10 cellular contexts compared by ENCODE assay signal in the genomic region with DNA sequence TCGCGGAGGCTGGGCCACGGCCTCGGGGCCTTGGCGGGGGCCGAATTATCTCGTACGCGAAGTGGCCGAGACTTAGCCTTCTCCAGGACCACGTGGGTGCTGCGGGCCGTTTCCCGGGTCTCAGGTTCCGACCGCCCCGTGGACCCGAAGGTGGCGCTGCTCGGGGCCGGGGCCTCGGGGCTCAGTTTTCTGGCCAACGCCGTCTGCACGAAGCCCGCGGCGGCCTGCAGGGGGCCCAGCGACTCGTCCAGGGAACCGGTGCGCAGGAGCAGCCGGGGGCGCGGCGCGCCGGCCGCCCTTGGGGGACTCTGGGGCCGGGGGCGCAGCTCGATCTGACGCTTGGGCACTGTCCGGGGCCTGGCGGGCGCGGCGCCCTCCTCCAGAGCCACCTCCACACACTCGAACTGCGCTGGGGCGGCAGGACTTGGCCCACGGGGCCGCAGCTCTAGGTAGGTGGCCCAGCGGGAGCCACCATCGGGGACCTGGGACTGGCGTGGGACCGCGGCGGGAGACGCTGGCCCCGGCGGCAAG. TPM values are rescaled to one million over a fixed set of nuclear protein-coding genes. Genes with fewer than 3 reads are reported as not detected.
A peak's percentile ranks its signal among the peaks of the same experiment; 100 is the strongest.
DNase-seq lines count a peak whose midpoint lies in the region; ATAC-seq and TF ChIP-seq lines count a peak whose summit lies in the region.
"Had no signal": no experiment of that assay in that cellular context is flagged by ENCODE, and none has a peak within 500 bp of the region (broad histone marks: within the 10 kb centered on the region; RNA-seq: fewer than 3 reads in every experiment).

No MANE protein-coding gene starts in this region.

- H3K9me3 Mint-ChIP-seq in CD8-positive, alpha-beta memory T cell: no peaks in the 10 kb centered on the region
- no peaks in the 10 kb centered on the region for H3K9me3 Mint-ChIP-seq in activated naive CD4-positive, alpha-beta T cell treated with anti-CD3 and anti-CD28 coated beads, Interleukin-2, amount 50 U/mL, for 24 hours

- no peak overlapping the region for H3K27ac ChIP-seq in CD8-positive, alpha-beta memory T cell (ENCODE audit: low read depth, low read length)
- H3K27ac ChIP-seq in HUES6 (ENCODE audit: low read depth, low read length) (no peak overlapping the region), hepatocyte (no peak overlapping the region), skin epidermis (peak overlapping the region in 17 of 21 experiments; percentile 1 to 86 (median 63))

- H2AFZ ChIP-seq in hepatocyte: peak overlapping the region; percentile 82

- H3K9me2 ChIP-seq in hepatocyte (replicated peaks; ENCODE audit: insufficient read depth): no peaks in the 10 kb centered on the region

- peak overlapping the region; percentile 70 for H3K9ac ChIP-seq in HUES6 (ENCODE audit: low read length)

- POLR2A ChIA-PET in CD8-positive, alpha-beta memory T cell (lab: Charles Lee): interaction anchor here (2.0 kb wide), 1 partner anchor 52 kb away, joined by 7 read pairs; no protein-coding TSS in a partner anchor

- H3K27me3 ChIP-seq in CD8-positive, alpha-beta memory T cell (ENCODE audit: insufficient read depth, low read length, poor library complexity, severe bottlenecking): no peaks in the 10 kb centered on the region
- H3K27me3 ChIP-seq in HUES6 (ENCODE audit: control insufficient read depth, insufficient read depth, low read length) (peaks cover 29% of the 10 kb centered on the region), hepatocyte (peaks cover 26% of the 10 kb centered on the region)

- peaks cover 0 to 2% (median under 1%) of the 10 kb centered on the region in 3 donors for H3K36me3 Mint-ChIP-seq in CD8-positive, alpha-beta memory T cell
- no peaks in the 10 kb centered on the region for H3K36me3 Mint-ChIP-seq in activated naive CD4-positive, alpha-beta T cell treated with anti-CD3 and anti-CD28 coated beads, Interleukin-2, amount 50 U/mL, for 24 hours

- DNase-seq in CD8-positive, alpha-beta memory T cell: peak in 4 of 5 donors; percentile 38 to 72 (median 47)
- DNase-seq in hepatocyte (ENCODE audit: low spot score) (peak; percentile 77), NCI-H1436 treated with DMSO at 0.1 percent for 48 hours (lab: John Stamatoyannopoulos, UW) (no peak), NCI-H1105 (lab: John Stamatoyannopoulos, UW) (no peak)

- no peaks in the 10 kb centered on the region for H3K36me3 ChIP-seq in CD8-positive, alpha-beta memory T cell (ENCODE audit: insufficient read depth, low read length)
- H3K36me3 ChIP-seq in HUES6 (ENCODE audit: control insufficient read depth, insufficient read depth, low read length): no peaks in the 10 kb centered on the region
- H3K36me3 ChIP-seq in hepatocyte (replicated peaks; ENCODE audit: insufficient read depth, low read depth): no peaks in the 10 kb centered on the region

- peak overlapping the region; percentile 91 for H3K4me2 ChIP-seq in hepatocyte

- no peak overlapping the region for H3K27ac Mint-ChIP-seq in CD8-positive, alpha-beta memory T cell
- no peak overlapping the region for H3K27ac Mint-ChIP-seq in activated naive CD4-positive, alpha-beta T cell treated with anti-CD3 and anti-CD28 coated beads, Interleukin-2, amount 50 U/mL, for 24 hours

- peak overlapping the region in 6 of 7 donors; percentile 44 to 95 (median 88) for H3K4me3 Mint-ChIP-seq in CD8-positive, alpha-beta memory T cell
- H3K4me3 Mint-ChIP-seq in activated naive CD4-positive, alpha-beta T cell treated with anti-CD3 and anti-CD28 coated beads, Interleukin-2, amount 50 U/mL, for 24 hours: peak overlapping the region; percentile 91

- no peaks in the 10 kb centered on the region for H3K79me2 ChIP-seq in hepatocyte

- peaks cover 39% of the 10 kb centered on the region for H3K4me1 ChIP-seq in CD8-positive, alpha-beta memory T cell (ENCODE audit: insufficient read depth, low read length)
- H3K4me1 ChIP-seq in HUES6 (ENCODE audit: control insufficient read depth, insufficient read depth, low read length): peaks cover 28% of the 10 kb centered on the region; the same call in 1 of the 2 replicates
- peaks cover 8% of the 10 kb centered on the region for H3K4me1 ChIP-seq in hepatocyte (ENCODE audit: insufficient read depth)

- H3K27me3 Mint-ChIP-seq in CD8-positive, alpha-beta memory T cell: peaks cover 0 to 5% of the 10 kb centered on the region in 2 donors
- H3K27me3 Mint-ChIP-seq in activated naive CD4-positive, alpha-beta T cell treated with anti-CD3 and anti-CD28 coated beads, Interleukin-2, amount 50 U/mL, for 24 hours: no peaks in the 10 kb centered on the region

- WGBS in hepatocyte (ENCODE audit: low lambda C conversion rate, missing lambda C conversion rate): under 1% methylated on average over 37 of the region's 62 CpGs

- CTCF ChIA-PET in CD8-positive, alpha-beta memory T cell (lab: Charles Lee): interaction anchor here (0.8 to 5.4 kb wide), 2 partner anchors 8 to 11 kb away, joined by 3 to 38 read pairs; a partner anchor contains a TSS

- no peaks in the 10 kb centered on the region for H3K9me3 ChIP-seq in CD8-positive, alpha-beta memory T cell (ENCODE audit: low read length)
- no peaks in the 10 kb centered on the region for H3K9me3 ChIP-seq in HUES6 (ENCODE audit: control insufficient read depth, insufficient read depth, low read depth, low read length)
- no peaks in the 10 kb centered on the region for H3K9me3 ChIP-seq in hepatocyte (ENCODE audit: low read depth)

- H3K4me1 Mint-ChIP-seq in CD8-positive, alpha-beta memory T cell: peaks cover 29 to 48% (median 32%) of the 10 kb centered on the region in 3 donors
- peaks cover 36% of the 10 kb centered on the region for H3K4me1 Mint-ChIP-seq in activated naive CD4-positive, alpha-beta T cell treated with anti-CD3 and anti-CD28 coated beads, Interleukin-2, amount 50 U/mL, for 24 hours

- no peaks in the 10 kb centered on the region for H4K20me1 ChIP-seq in hepatocyte (ENCODE audit: insufficient read depth, poor library complexity, severe bottlenecking)

- no peak for ATAC-seq in HG03378 (IDR thresholded peaks at IDR 0.05; ENCODE audit: unreplicated experiment)

- peak; percentile 46 for TF ChIP-seq CTCF in hepatocyte (IDR thresholded peaks at IDR 0.05; ENCODE audit: poor library complexity)

- peak overlapping the region; percentile 59 for H3K4me3 ChIP-seq in CD8-positive, alpha-beta memory T cell (ENCODE audit: low read length)
- H3K4me3 ChIP-seq in HUES6 (ENCODE audit: low read depth, low read length) (peak overlapping the region; percentile 68), hepatocyte (peak overlapping the region; percentile 48), skin epidermis (peak overlapping the region; percentile 36 to 67 (median 51))

RNA-seq across cellular contexts. Expression of a gene that starts 0.7 kb away (rescaled TPM):
- 1 to 10 TPM; 6.7 to 7.2 TPM for total RNA-seq in CD8-positive, alpha-beta memory T cell
- polyA plus RNA-seq in CD8-positive, alpha-beta memory T cell: 0.72 TPM
- total RNA-seq in hepatocyte: 0.63 and 0.68 TPM in 2 replicates
- 0.10 TPM in 1 of 2 replicates, not detected in the other for polyA plus RNA-seq in hepatocyte

RNA-seq across cellular contexts. Expression of a gene that starts 4.5 kb away (rescaled TPM):
- total RNA-seq in CD8-positive, alpha-beta memory T cell: 1 to 10 TPM; 5.1 to 6.4 TPM
- 3.5 TPM for polyA plus RNA-seq in CD8-positive, alpha-beta memory T cell
- not detected in 2 replicates for total RNA-seq in hepatocyte
- polyA plus RNA-seq in hepatocyte: 0.30 TPM in 1 of 2 replicates, not detected in the other
- total RNA-seq: LHCN-M2, pulmonary artery endothelial cell had no signal

RNA-seq across cellular contexts. Expression of a gene that starts 9.7 kb away (rescaled TPM):
- 1 to 10 TPM; 3.6 to 3.9 TPM for total RNA-seq in CD8-positive, alpha-beta memory T cell
- polyA plus RNA-seq in CD8-positive, alpha-beta memory T cell: 4.2 TPM
- 2.6 and 6.3 TPM in 2 replicates for total RNA-seq in hepatocyte
- polyA plus RNA-seq in hepatocyte: 5.5 and 9.8 TPM in 2 replicates

RNA-seq across cellular contexts. Expression of a gene that starts 11.1 kb away (rescaled TPM):
- under 1 TPM in 1 of 2 experiments, not detected in 1; 0.33 TPM for total RNA-seq in CD8-positive, alpha-beta memory T cell
- not detected for polyA plus RNA-seq in CD8-positive, alpha-beta memory T cell
- 13.4 and 19.6 TPM in 2 replicates for total RNA-seq in hepatocyte
- 3.0 and 3.3 TPM in 2 replicates for polyA plus RNA-seq in hepatocyte
- total RNA-seq: LHCN-M2, pulmonary artery endothelial cell had no signal

RNA-seq across cellular contexts. Expression of a gene that starts 45.1 kb away (rescaled TPM):
- 10 to 100 TPM; 25.3 to 25.7 TPM for total RNA-seq in CD8-positive, alpha-beta memory T cell
- 10.2 TPM for polyA plus RNA-seq in CD8-positive, alpha-beta memory T cell
- total RNA-seq in hepatocyte: 10.6 and 11.5 TPM in 2 replicates
- 13.6 and 14.4 TPM in 2 replicates for polyA plus RNA-seq in hepatocyte

Comparison
In these comparisons a context has a peak if more than half of its experiments do, and no peak if none do; other contexts are left out.
1. DNase-seq: peak in CD8-positive, alpha-beta memory T cell (4 of 5) and hepatocyte (single experiment); none in NCI-H1436 treated with DMSO at 0.1 percent for 48 hours (single experiment) and NCI-H1105 (single experiment).
2. H3K27ac ChIP-seq: peak in skin epidermis (17 of 21); none in CD8-positive, alpha-beta memory T cell (single experiment), HUES6 (single experiment) and hepatocyte (single experiment).
3. Peak in every context shown above with its lines, with median percentiles within 50 percentile points of each other: H3K4me3 ChIP-seq.